8 cellular contexts compared by ENCODE assay signal in genomic region chr6:17705778-17706579, GRCh38. TPM values are rescaled to one million over a fixed set of nuclear protein-coding genes. Genes with fewer than 3 reads are reported as not detected.
DNase-seq lines count a peak whose midpoint lies in the region; ATAC-seq, FAIRE-seq and TF ChIP-seq lines count a peak whose summit lies in the region.

No MANE protein-coding gene starts in this region.

- H3K4me3 Mint-ChIP-seq in activated CD4-positive, alpha-beta T cell treated with anti-CD3 and anti-CD28 coated beads, Interleukin-2, amount 10 ng/mL, durations not matched to agents 24 days and 14 days = peak overlapping the region; percentile 90

- peak overlapping the region; percentile 98 for H3K27ac ChIP-seq in A549

- TF ChIP-seq POLR2A in A549 (IDR thresholded peaks at IDR 0.05; ENCODE audit: low read length) = no peak; the same call in 1 of the 2 replicates

- peaks cover 19% of the 10 kb centered on the region; the same call in 2 of the 3 replicates for H3K4me1 ChIP-seq in A549

- no peaks in the 10 kb centered on the region for H3K9me3 ChIP-seq in A549

- H3K27ac Mint-ChIP-seq in activated CD4-positive, alpha-beta T cell treated with anti-CD3 and anti-CD28 coated beads, Interleukin-2, amount 10 ng/mL, durations not matched to agents 24 days and 14 days = peak overlapping the region; percentile 95

- no peak for TF ChIP-seq RAD21 in A549 (conservative IDR thresholded peaks at IDR 0.05 in 1 of 2, IDR thresholded peaks at IDR 0.05 in 1 of 2)

- TF ChIP-seq CTCF in A549 (IDR thresholded peaks at IDR 0.05) = no peak; the same call in 2 of the 3 replicates

- CTCF ChIA-PET in A549 (lab: Yijun Ruan, JAX) = no interaction called here

- DNase-seq in A549 (ENCODE audit: low read depth in 1 of 2, low spot score in 1 of 2) (peak; percentile 48 to 78), NCI-H2227 (lab: John Stamatoyannopoulos, UW; ENCODE audit: unreplicated experiment) (peak; percentile 75), dermis microvascular lymphatic vessel endothelial cell (ENCODE audit: low read depth in 2 of 2) (peak; percentile 49 to 83), lung microvascular endothelial cell (ENCODE audit: low read depth in 2 of 2) (peak; percentile 75 to 80)
- DNase-seq in activated CD4-positive, alpha-beta T cell treated with anti-CD3 and anti-CD28 coated beads, Interleukin-2, amount 10 ng/mL, durations not matched to agents 24 days and 14 days = peak; percentile 96
- peak; percentile 65 for DNase-seq in stimulated activated CD8-positive, alpha-beta memory T cell treated with anti-CD3 and anti-CD28 coated beads, Interleukin-15, amount 100 ng/mL, for 24 hours (ENCODE audit: low read depth)

- no peak for FAIRE-seq in A549 (lab: Jason Lieb, UNC)

- peak; percentile 79 to 80 for ATAC-seq in A549
- ATAC-seq in GM18508 (IDR thresholded peaks at IDR 0.05; ENCODE audit: insufficient read depth, unreplicated experiment) = peak; percentile 41
- ATAC-seq in HG02973 (IDR thresholded peaks at IDR 0.05; ENCODE audit: unreplicated experiment) = peak; percentile 59

- no peaks in the 10 kb centered on the region for H3K9me3 Mint-ChIP-seq in activated CD4-positive, alpha-beta T cell treated with anti-CD3 and anti-CD28 coated beads, Interleukin-2, amount 10 ng/mL, durations not matched to agents 24 days and 14 days

- intact Hi-C loops in activated CD4-positive, alpha-beta T cell treated with anti-CD3 and anti-CD28 coated beads, Interleukin-2, amount 10 ng/mL, durations not matched to agents 24 days and 14 days (cut with micrococcal nuclease) = loop anchor here (1.0 to 5.0 kb wide), 5 partner anchors 54 to 556 kb away; partner anchors contain the start of genes DEK, FAM8A1, KDM1B and TPMT

- H3K27me3 Mint-ChIP-seq in activated CD4-positive, alpha-beta T cell treated with anti-CD3 and anti-CD28 coated beads, Interleukin-2, amount 10 ng/mL, durations not matched to agents 24 days and 14 days = peaks cover 2% of the 10 kb centered on the region

- POLR2A ChIA-PET in A549 (lab: Yijun Ruan, JAX) = interaction anchor here (1.5 kb wide), 1 partner anchor 15 kb away, joined by 4 read pairs; no protein-coding TSS in a partner anchor

- peaks cover 31% of the 10 kb centered on the region for H3K4me1 Mint-ChIP-seq in activated CD4-positive, alpha-beta T cell treated with anti-CD3 and anti-CD28 coated beads, Interleukin-2, amount 10 ng/mL, durations not matched to agents 24 days and 14 days

- peak overlapping the region; percentile 94 for H3K4me3 ChIP-seq in A549

- H3K4me2 ChIP-seq in A549 = peak overlapping the region; percentile 96

- 0% methylated on average over 23 of the region's 58 CpGs for WGBS in A549 (ENCODE audit: missing lambda C conversion rate)

- H3K36me3 Mint-ChIP-seq in activated CD4-positive, alpha-beta T cell treated with anti-CD3 and anti-CD28 coated beads, Interleukin-2, amount 10 ng/mL, durations not matched to agents 24 days and 14 days (ENCODE audit: low read depth) = peaks cover 32% of the 10 kb centered on the region

- no peak for TF ChIP-seq EP300 in A549 (IDR thresholded peaks at IDR 0.05)

TF ChIP-seq in A549, 52 proteins besides CTCF, POLR2A, EP300 and RAD21:
- TF ChIP-seq ATOH8 (CRISPR knock-in tag; IDR thresholded peaks at IDR 0.05; ENCODE audit: low read depth) (0 out of 2 replicates have a peak, but pooled peaks have one; percentile 29), E2F6 (IDR thresholded peaks at IDR 0.05; ENCODE audit: borderline replicate concordance, low read depth) (peak; percentile 93), MYC (IDR thresholded peaks at IDR 0.05; ENCODE audit: borderline replicate concordance, low read length) (peak; percentile 85; the same call in 1 of the 2 replicates), CHD2 (IDR thresholded peaks at IDR 0.05; ENCODE audit: low read length, partially characterized antibody) (no peak), HOXB5 (CRISPR knock-in tag; IDR thresholded peaks at IDR 0.05) (peak; percentile 65; the same call in 1 of the 2 replicates), MAX (IDR thresholded peaks at IDR 0.05) (peak; percentile 95), NR3C1 (IDR thresholded peaks at IDR 0.05) (no peak), ZSCAN20 (CRISPR knock-in tag; IDR thresholded peaks at IDR 0.05) (no peak), HMGXB4 (CRISPR knock-in tag; IDR thresholded peaks at IDR 0.05; ENCODE audit: borderline replicate concordance) (peak; percentile 31; the same call in 1 of the 2 replicates)
- TF ChIP-seq, protein P1, sequence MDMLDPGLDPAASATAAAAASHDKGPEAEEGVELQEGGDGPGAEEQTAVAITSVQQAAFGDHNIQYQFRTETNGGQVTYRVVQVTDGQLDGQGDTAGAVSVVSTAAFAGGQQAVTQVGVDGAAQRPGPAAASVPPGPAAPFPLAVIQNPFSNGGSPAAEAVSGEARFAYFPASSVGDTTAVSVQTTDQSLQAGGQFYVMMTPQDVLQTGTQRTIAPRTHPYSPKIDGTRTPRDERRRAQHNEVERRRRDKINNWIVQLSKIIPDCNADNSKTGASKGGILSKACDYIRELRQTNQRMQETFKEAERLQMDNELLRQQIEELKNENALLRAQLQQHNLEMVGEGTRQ (IDR thresholded peaks at IDR 0.05) = peak; percentile 33

RNA-seq across cellular contexts. Expression of gene NUP153, which starts 0.7 kb away (rescaled TPM):
- 47.3 and 49.8 TPM in 2 replicates for polyA plus RNA-seq in A549 (2011; rRNA removed)
- 11.8 and 16.6 TPM in 2 replicates for polyA plus RNA-seq in A549 (2012; cell fraction: cytosol; rRNA removed)
- 17.9 and 24.1 TPM in 2 replicates for polyA plus RNA-seq in A549 (2012; cell fraction: nucleus; rRNA removed)
- polyA plus RNA-seq in A549 (2017; fragmentation: RNase III; extraction: RNeasy Plus Mini Kit Qiagen cat#74134 plus additional on column Dnase treatment) = 25.3 to 27.8 TPM (median 26.4 TPM) in 3 replicates
- 39.5 and 40.2 TPM in 2 replicates for polyA minus RNA-seq in A549 (2011; rRNA and poly(A)+ RNA removed)
- 108 and 109 TPM in 2 replicates for total RNA-seq in activated CD4-positive, alpha-beta T cell treated with anti-CD3 and anti-CD28 coated beads, Interleukin-2, amount 10 ng/mL, durations not matched to agents 24 days and 14 days
- 20.3 and 25.3 TPM in 2 replicates for total RNA-seq in dermis microvascular lymphatic vessel endothelial cell
- 16.6 and 22.2 TPM in 2 replicates for total RNA-seq in lung microvascular endothelial cell

Comparison
In these comparisons a context has a peak if more than half of its experiments do, and no peak if none do; other contexts are left out.
1. Peak in every context shown above with its lines: DNase-seq, ATAC-seq, H3K4me3 ChIP-seq and H3K27ac ChIP-seq.